7 cellular contexts compared by ENCODE assay signal in the genomic region with DNA sequence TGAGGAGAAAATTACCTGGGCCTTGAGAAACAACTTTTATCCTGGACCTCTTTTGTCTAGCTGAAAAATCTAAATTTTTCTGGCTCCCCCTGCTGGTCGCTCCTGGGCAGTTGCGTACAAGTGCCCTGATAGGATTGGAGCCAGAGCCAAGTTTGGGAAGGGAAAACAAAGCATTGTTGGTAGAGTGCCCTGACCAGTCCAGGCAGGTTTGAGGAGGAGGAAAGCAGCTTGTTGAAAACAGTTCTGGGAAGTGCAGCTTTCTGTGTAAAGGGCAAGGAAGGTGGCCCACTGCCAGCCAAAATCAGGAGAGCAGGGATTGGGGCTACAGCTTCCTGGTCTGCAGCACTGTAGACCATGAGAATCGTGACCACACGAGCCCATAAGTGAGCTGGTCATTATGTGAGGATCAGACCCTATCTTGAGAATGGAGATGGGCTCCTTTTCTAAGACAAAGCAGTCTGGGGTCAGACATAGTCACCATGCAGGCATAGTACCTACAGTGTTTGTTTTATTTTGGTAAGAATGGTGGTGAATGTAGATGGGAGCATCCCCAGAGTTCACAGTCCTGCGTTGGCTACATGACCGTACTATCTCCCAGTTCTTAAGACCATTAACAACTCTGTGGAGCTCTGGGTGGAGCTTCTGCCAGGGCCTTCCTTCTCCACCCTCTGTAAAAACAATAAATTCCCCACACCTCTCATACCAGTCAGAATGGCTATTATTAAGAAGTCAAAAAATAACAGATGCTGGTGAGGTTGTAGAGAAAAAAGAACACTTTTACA. TPM values are rescaled to one million over a fixed set of nuclear protein-coding genes. Genes with fewer than 3 reads are reported as not detected.
A peak's percentile ranks its signal among the peaks of the same experiment; 100 is the strongest.
DNase-seq lines count a peak whose midpoint lies in the region; ATAC-seq and TF ChIP-seq lines count a peak whose summit lies in the region.

No MANE protein-coding gene starts in this region.

- peaks cover 20% of the 10 kb centered on the region for H3K4me1 Mint-ChIP-seq in activated CD4-positive, alpha-beta T cell treated with anti-CD3 and anti-CD28 coated beads, Interleukin-2, amount 10 ng/mL, durations not matched to agents 7 days and 5 days

- in situ Hi-C loops in GM13976 (cut with MboI; ENCODE audit: low sequenced_read_pairs, unreplicated experiment) = no loop called here

- peak; percentile 87 for TF ChIP-seq CTCF in GM13976 (IDR thresholded peaks at IDR 0.05; ENCODE audit: borderline replicate concordance, control extremely low read depth, extremely low read depth, insufficient read depth, missing control alignments)

- DNase-seq in GM13976 (ENCODE audit: low spot score) (peak; percentile 66), NCI-H2171 treated with DMSO at 0.1 percent for 48 hours (lab: John Stamatoyannopoulos, UW) (peak; percentile 47), dermis microvascular lymphatic vessel endothelial cell (ENCODE audit: low read depth in 2 of 2) (peak; percentile 65 to 83), left kidney (ENCODE audit: low read depth, low spot score) (peak; percentile 83)
- peak; percentile 77 for DNase-seq in activated CD4-positive, alpha-beta T cell treated with anti-CD3 and anti-CD28 coated beads, Interleukin-2, amount 10 ng/mL, durations not matched to agents 7 days and 5 days
- DNase-seq in stimulated activated CD4-positive, alpha-beta T cell treated with anti-CD3 and anti-CD28 coated beads, Interleukin-2, amount 100 ng/mL, for 4 hours (ENCODE audit: low read depth) = peak; percentile 39

- peaks cover 9% of the 10 kb centered on the region for H3K9me3 Mint-ChIP-seq in activated CD4-positive, alpha-beta T cell treated with anti-CD3 and anti-CD28 coated beads, Interleukin-2, amount 10 ng/mL, durations not matched to agents 7 days and 5 days

- no peaks in the 10 kb centered on the region for H3K27me3 Mint-ChIP-seq in activated CD4-positive, alpha-beta T cell treated with anti-CD3 and anti-CD28 coated beads, Interleukin-2, amount 10 ng/mL, durations not matched to agents 7 days and 5 days

- POLR2A ChIA-PET in activated CD4-positive, alpha-beta T cell treated with anti-CD3 and anti-CD28 coated beads, Interleukin-2, amount 10 ng/mL, durations not matched to agents 7 days and 5 days (lab: Charles Lee) = no interaction called here

- H3K36me3 Mint-ChIP-seq in activated CD4-positive, alpha-beta T cell treated with anti-CD3 and anti-CD28 coated beads, Interleukin-2, amount 10 ng/mL, durations not matched to agents 7 days and 5 days (ENCODE audit: low read depth) = peaks cover 17% of the 10 kb centered on the region

- CTCF ChIA-PET in activated CD4-positive, alpha-beta T cell treated with anti-CD3 and anti-CD28 coated beads, Interleukin-2, amount 10 ng/mL, durations not matched to agents 7 days and 5 days (lab: Charles Lee) = interaction anchor here (0.5 to 2.1 kb wide), 14 partner anchors 10 to 425 kb away, joined by 3 to 12 read pairs (median 6); a partner anchor contains a TSS

- peak overlapping the region; percentile 34 for H3K27ac Mint-ChIP-seq in activated CD4-positive, alpha-beta T cell treated with anti-CD3 and anti-CD28 coated beads, Interleukin-2, amount 10 ng/mL, durations not matched to agents 7 days and 5 days

- no peak overlapping the region for H3K4me3 Mint-ChIP-seq in activated CD4-positive, alpha-beta T cell treated with anti-CD3 and anti-CD28 coated beads, Interleukin-2, amount 10 ng/mL, durations not matched to agents 7 days and 5 days

- ATAC-seq in HG02571 (IDR thresholded peaks at IDR 0.05; ENCODE audit: unreplicated experiment) = no peak

RNA-seq across cellular contexts. Expression of a gene that starts 21.3 kb away (rescaled TPM):
- 10 to 100 TPM; 56.0 to 63.0 TPM for total RNA-seq in activated CD4-positive, alpha-beta T cell treated with anti-CD3 and anti-CD28 coated beads, Interleukin-2, amount 10 ng/mL, durations not matched to agents 7 days and 5 days
- 18.4 and 31.1 TPM in 2 replicates for total RNA-seq in dermis microvascular lymphatic vessel endothelial cell

RNA-seq across cellular contexts. Expression of a gene that starts 32.6 kb away (rescaled TPM):
- total RNA-seq in activated CD4-positive, alpha-beta T cell treated with anti-CD3 and anti-CD28 coated beads, Interleukin-2, amount 10 ng/mL, durations not matched to agents 7 days and 5 days = 10 to 100 TPM; 31.6 to 32.7 TPM
- 11.3 and 14.4 TPM in 2 replicates for total RNA-seq in dermis microvascular lymphatic vessel endothelial cell
